Comparison of ENCODE assay signal across 8 cellular contexts in genomic region chr2:148021059-148021985, GRCh38. TPM values are rescaled to one million over a fixed set of nuclear protein-coding genes. Genes with fewer than 3 reads are reported as not detected.
A peak's percentile ranks its signal among the peaks of the same experiment; 100 is the strongest.
DNase-seq lines count a peak whose midpoint lies in the region; ATAC-seq and TF ChIP-seq lines count a peak whose summit lies in the region.

Gene MBD5 (plus strand): TSS chr2:148021091.

- no peaks in the 10 kb centered on the region for H3K27me3 Mint-ChIP-seq in CD14-positive monocyte (ENCODE audit: low read depth in 3 of 3)

- no peaks in the 10 kb centered on the region for H3K9me3 ChIP-seq in Peyer's patch
- no peaks in the 10 kb centered on the region for H3K9me3 ChIP-seq in adipocyte (ENCODE audit: control insufficient read depth, low read length)
- no peaks in the 10 kb centered on the region for H3K9me3 ChIP-seq in left ventricle myocardium inferior (replicated peaks)

- H3K4me3 Mint-ChIP-seq in CD14-positive monocyte, result peak within 1 kb of the TSS; percentile 100

- no peaks in the 10 kb centered on the region for H3K9me3 Mint-ChIP-seq in CD14-positive monocyte

- H3K4me3 ChIP-seq in Peyer's patch (peak within 1 kb of the TSS; percentile 64 to 90 (median 72)), adipocyte (ENCODE audit: low read length) (peak within 1 kb of the TSS; percentile 89), left ventricle myocardium inferior (peak within 1 kb of the TSS; percentile 85), rectal smooth muscle tissue (ENCODE audit: low read length) (peak within 1 kb of the TSS; percentile 100)

- H3K9ac ChIP-seq in adipocyte (ENCODE audit: low read length) (peak within 1 kb of the TSS; percentile 96), rectal smooth muscle tissue (ENCODE audit: low read length) (peak within 1 kb of the TSS; percentile 97)

- H3K4me1 ChIP-seq in Peyer's patch (peaks cover 0 to 24% (median 0%) of the 10 kb centered on the region in 4 donors), adipocyte (ENCODE audit: control insufficient read depth, insufficient read depth, low read length) (peaks cover 36% of the 10 kb centered on the region), left ventricle myocardium inferior (peaks cover 69% of the 10 kb centered on the region), rectal smooth muscle tissue (ENCODE audit: control insufficient read depth, insufficient read depth, low read length) (peaks cover 15% of the 10 kb centered on the region)

- H3K36me3 ChIP-seq in Peyer's patch, result no peaks in the 10 kb centered on the region
- H3K36me3 ChIP-seq in adipocyte (ENCODE audit: control insufficient read depth, insufficient read depth, low read length, severe bottlenecking), result no peaks in the 10 kb centered on the region
- H3K36me3 ChIP-seq in left ventricle myocardium inferior, result no peaks in the 10 kb centered on the region
- peaks cover 2% of the 10 kb centered on the region for H3K36me3 ChIP-seq in rectal smooth muscle tissue (ENCODE audit: control insufficient read depth, insufficient read depth, low read length)

- peaks cover 43% of the 10 kb centered on the region for H3K4me1 Mint-ChIP-seq in CD14-positive monocyte

- no peak for TF ChIP-seq POLR2A in Peyer's patch (IDR thresholded peaks at IDR 0.05)

- peak within 1 kb of the TSS; percentile 96 to 99 (median 98) for H3K27ac Mint-ChIP-seq in CD14-positive monocyte

- TF ChIP-seq CTCF in CD14-positive monocyte (IDR thresholded peaks at IDR 0.05), result no peak
- no peak for TF ChIP-seq CTCF in Peyer's patch (IDR thresholded peaks at IDR 0.05)
- no peak for TF ChIP-seq CTCF in left ventricle myocardium inferior (IDR thresholded peaks at IDR 0.05; ENCODE audit: borderline replicate concordance)

- H3K27ac ChIP-seq in Peyer's patch (peak within 1 kb of the TSS; percentile 81 to 97 (median 96)), left ventricle myocardium inferior (replicated peaks) (peak within 1 kb of the TSS; percentile 95), rectal smooth muscle tissue (ENCODE audit: low read depth, low read length) (peak within 1 kb of the TSS; percentile 96)

- DNase-seq in CD14-positive monocyte (ENCODE audit: low spot score) (peak; percentile 51), Peyer's patch (peak in 2 of 3 donors; percentile 46 to 71), adipocyte (ENCODE audit: low read depth) (peak; percentile 73), left ventricle myocardium inferior (no peak), cerebellar cortex (ENCODE audit: low spot score) (no peak)

- peak; percentile 41 for ATAC-seq in GM19023 (IDR thresholded peaks at IDR 0.05; ENCODE audit: unreplicated experiment)
- ATAC-seq in HG03175 (IDR thresholded peaks at IDR 0.05; ENCODE audit: unreplicated experiment), result peak; percentile 49

- H3K36me3 Mint-ChIP-seq in CD14-positive monocyte, result peaks cover 0 to 3% of the 10 kb centered on the region in 2 donors

- intact Hi-C loops in CD14-positive monocyte (cut with micrococcal nuclease) (loop anchor here in 1 of 2 donors (5.0 kb wide), 1 partner anchor 621 kb away; the partner anchor contains the start of gene EPC2), left ventricle myocardium inferior (cut with micrococcal nuclease) (no loop called here)

- no peaks in the 10 kb centered on the region for H3K27me3 ChIP-seq in Peyer's patch
- no peaks in the 10 kb centered on the region for H3K27me3 ChIP-seq in adipocyte (replicated peaks; ENCODE audit: control insufficient read depth, insufficient read depth, low read length)
- H3K27me3 ChIP-seq in left ventricle myocardium inferior (ENCODE audit: low read depth), result no peaks in the 10 kb centered on the region
- H3K27me3 ChIP-seq in rectal smooth muscle tissue (ENCODE audit: control insufficient read depth, insufficient read depth, low read length), result no peaks in the 10 kb centered on the region

RNA-seq across cellular contexts. Expression of gene MBD5, which starts in this region (rescaled TPM):
- polyA plus RNA-seq in CD14-positive monocyte, result 1 to 10 TPM; 2.3 to 3.5 TPM
- total RNA-seq in Peyer's patch (10 to 100 TPM; 22.9 to 44.2 (median 40.2) TPM), left ventricle myocardium inferior (21.9 TPM)

Comparison
In these comparisons a context has a peak if more than half of its experiments do, and no peak if none do; other contexts are left out.
1. DNase-seq: peak in CD14-positive monocyte (single experiment), Peyer's patch (2 of 3) and adipocyte (single experiment); none in left ventricle myocardium inferior (single experiment) and cerebellar cortex (single experiment).
2. Peak in every context shown above with its lines, with median percentiles within 50 percentile points of each other: H3K27ac ChIP-seq and H3K4me3 ChIP-seq.